8 cellular contexts compared by ENCODE assay signal in genomic region chr10:117217196-117217761, GRCh38. TPM values are rescaled to one million over a fixed set of nuclear protein-coding genes. Genes with fewer than 3 reads are reported as not detected.
DNase-seq lines count a peak whose midpoint lies in the region; ATAC-seq and TF ChIP-seq lines count a peak whose summit lies in the region.

No MANE protein-coding gene starts in this region.

- TF ChIP-seq CTCF in activated CD8-positive, alpha-beta T cell treated with anti-CD3 and anti-CD28 coated beads for 36 hours (IDR thresholded peaks at IDR 0.05), result no peak
- no peak for TF ChIP-seq CTCF in glutamatergic neuron (IDR thresholded peaks at IDR 0.05; ENCODE audit: partially characterized antibody, unreplicated experiment)
- no peak for TF ChIP-seq CTCF in gastrocnemius medialis (IDR thresholded peaks at IDR 0.05 in 4 of 5, conservative IDR thresholded peaks at IDR 0.05 in 1 of 5)

- intact Hi-C loops in activated CD8-positive, alpha-beta T cell treated with anti-CD3 and anti-CD28 coated beads for 36 hours (cut with micrococcal nuclease), result loop anchor here (5.0 kb wide), 2 partner anchors 60 to 105 kb away; no protein-coding TSS in a partner anchor
- intact Hi-C loops in gastrocnemius medialis (cut with DNase I; ENCODE audit: low total_unique reads), result loop anchor here (2.0 to 5.0 kb wide), 2 partner anchors 102 to 1025 kb away; no protein-coding TSS in a partner anchor

- no peaks in the 10 kb centered on the region for H3K36me3 Mint-ChIP-seq in activated CD8-positive, alpha-beta T cell treated with anti-CD3 and anti-CD28 coated beads for 36 hours (ENCODE audit: low read depth)
- H3K36me3 Mint-ChIP-seq in glutamatergic neuron (ENCODE audit: unreplicated experiment), result peaks cover 5% of the 10 kb centered on the region

- in situ Hi-C loops in ACHN (cut with HindIII; ENCODE audit: low pct_ligation_motif_present, low pct_unique_long_range_greater_than_20kb, low sequenced_read_pairs), result loop anchor here (25.0 kb wide), 1 partner anchor 95 kb away; no protein-coding TSS in a partner anchor
- in situ Hi-C loops in gastrocnemius medialis (cut with MboI; ENCODE audit: low sequenced_read_pairs in 4 of 4), result loop anchor here (25.0 kb wide), 2 partner anchors 220 to 1020 kb away; no protein-coding TSS in a partner anchor

- H3K27ac Mint-ChIP-seq in activated CD8-positive, alpha-beta T cell treated with anti-CD3 and anti-CD28 coated beads for 36 hours, result no peak overlapping the region
- no peak overlapping the region for H3K27ac Mint-ChIP-seq in glutamatergic neuron (ENCODE audit: unreplicated experiment)

- CTCF ChIA-PET in activated CD8-positive, alpha-beta T cell treated with anti-CD3 and anti-CD28 coated beads for 36 hours (lab: Charles Lee), result interaction anchor here (0.6 to 4.1 kb wide), 66 partner anchors 9 to 568 kb away, joined by 3 to 124 read pairs (median 6); no protein-coding TSS in a partner anchor

- TF ChIP-seq POLR2A in gastrocnemius medialis (IDR thresholded peaks at IDR 0.05), result no peak

- H3K27me3 ChIP-seq in gastrocnemius medialis, result peaks cover 23 to 36% (median 31%) of the 10 kb centered on the region in 3 donors

- peak overlapping the region; percentile 32 to 59 (median 48) for H3K4me3 ChIP-seq in gastrocnemius medialis

- peak overlapping the region; percentile 70 for H3K4me3 Mint-ChIP-seq in activated CD8-positive, alpha-beta T cell treated with anti-CD3 and anti-CD28 coated beads for 36 hours
- H3K4me3 Mint-ChIP-seq in glutamatergic neuron (ENCODE audit: unreplicated experiment), result peak overlapping the region; percentile 67

- H3K9me3 Mint-ChIP-seq in activated CD8-positive, alpha-beta T cell treated with anti-CD3 and anti-CD28 coated beads for 36 hours, result peaks cover under 1% of the 10 kb centered on the region
- peaks cover 4% of the 10 kb centered on the region for H3K9me3 Mint-ChIP-seq in glutamatergic neuron (ENCODE audit: unreplicated experiment)

- H3K27ac ChIP-seq in gastrocnemius medialis, result no peak overlapping the region

- H3K36me3 ChIP-seq in gastrocnemius medialis, result no peaks in the 10 kb centered on the region

- peaks cover 0 to 8% of the 10 kb centered on the region in 2 donors for H3K4me1 ChIP-seq in gastrocnemius medialis

- ATAC-seq in GM18907 (IDR thresholded peaks at IDR 0.05; ENCODE audit: unreplicated experiment), result peak; percentile 54
- ATAC-seq in HG03378 (IDR thresholded peaks at IDR 0.05; ENCODE audit: unreplicated experiment), result peak; percentile 40
- ATAC-seq in activated CD8-positive, alpha-beta T cell treated with anti-CD3 and anti-CD28 coated beads for 36 hours, result peak; percentile 70
- ATAC-seq in gastrocnemius medialis, result no peak
- ATAC-seq in HG03097 (IDR thresholded peaks at IDR 0.05; ENCODE audit: low FRiP score, unreplicated experiment), result no peak

- POLR2A ChIA-PET in activated CD8-positive, alpha-beta T cell treated with anti-CD3 and anti-CD28 coated beads for 36 hours (lab: Charles Lee), result interaction anchor here (0.8 to 0.9 kb wide), 2 partner anchors 37 to 94 kb away, joined by 3 read pairs; no protein-coding TSS in a partner anchor

- no peaks in the 10 kb centered on the region for H3K9me3 ChIP-seq in gastrocnemius medialis

- H3K4me1 Mint-ChIP-seq in activated CD8-positive, alpha-beta T cell treated with anti-CD3 and anti-CD28 coated beads for 36 hours (ENCODE audit: low read depth), result peaks cover 7% of the 10 kb centered on the region
- peaks cover 10% of the 10 kb centered on the region for H3K4me1 Mint-ChIP-seq in glutamatergic neuron (ENCODE audit: low read depth, unreplicated experiment)

- DNase-seq in ACHN, result peak; percentile 34
- peak; percentile 43 for DNase-seq in activated CD8-positive, alpha-beta T cell treated with anti-CD3 and anti-CD28 coated beads for 36 hours
- DNase-seq in glutamatergic neuron, result peak; percentile 8
- DNase-seq in gastrocnemius medialis, result no peak
- DNase-seq in NCI-H2081 treated with DMSO at 0.1 percent for 48 hours (lab: John Stamatoyannopoulos, UW), result no peak

- peaks cover 30% of the 10 kb centered on the region for H3K27me3 Mint-ChIP-seq in activated CD8-positive, alpha-beta T cell treated with anti-CD3 and anti-CD28 coated beads for 36 hours
- peaks cover 7% of the 10 kb centered on the region for H3K27me3 Mint-ChIP-seq in glutamatergic neuron (ENCODE audit: unreplicated experiment)

RNA-seq across cellular contexts. Expression of gene KCNK18, which starts 20.0 kb away (rescaled TPM):
- total RNA-seq in activated CD8-positive, alpha-beta T cell treated with anti-CD3 and anti-CD28 coated beads for 36 hours, result not detected
- total RNA-seq in glutamatergic neuron (ENCODE audit: unreplicated experiment) (not detected), gastrocnemius medialis (not detected)

RNA-seq across cellular contexts. Expression of gene SLC18A2, which starts 23.6 kb away (rescaled TPM):
- total RNA-seq in activated CD8-positive, alpha-beta T cell treated with anti-CD3 and anti-CD28 coated beads for 36 hours, result under 1 TPM in 1 of 2 experiments, not detected in 1; 0.14 TPM
- total RNA-seq in glutamatergic neuron (ENCODE audit: unreplicated experiment) (12.0 TPM), gastrocnemius medialis (under 1 TPM; 0.04 to 0.39 (median 0.13) TPM)

Comparison
In these comparisons a context has a peak if more than half of its experiments do, and no peak if none do; other contexts are left out.
1. DNase-seq: peak in ACHN (single experiment), activated CD8-positive, alpha-beta T cell treated with anti-CD3 and anti-CD28 coated beads for 36 hours (single experiment) and glutamatergic neuron (single experiment); none in gastrocnemius medialis (0 of 2) and NCI-H2081 treated with DMSO at 0.1 percent for 48 hours (single experiment).
2. ATAC-seq: peak in GM18907 (single experiment), HG03378 (single experiment) and activated CD8-positive, alpha-beta T cell treated with anti-CD3 and anti-CD28 coated beads for 36 hours (single experiment); none in gastrocnemius medialis (0 of 2) and HG03097 (single experiment).